In the genomic region with DNA sequence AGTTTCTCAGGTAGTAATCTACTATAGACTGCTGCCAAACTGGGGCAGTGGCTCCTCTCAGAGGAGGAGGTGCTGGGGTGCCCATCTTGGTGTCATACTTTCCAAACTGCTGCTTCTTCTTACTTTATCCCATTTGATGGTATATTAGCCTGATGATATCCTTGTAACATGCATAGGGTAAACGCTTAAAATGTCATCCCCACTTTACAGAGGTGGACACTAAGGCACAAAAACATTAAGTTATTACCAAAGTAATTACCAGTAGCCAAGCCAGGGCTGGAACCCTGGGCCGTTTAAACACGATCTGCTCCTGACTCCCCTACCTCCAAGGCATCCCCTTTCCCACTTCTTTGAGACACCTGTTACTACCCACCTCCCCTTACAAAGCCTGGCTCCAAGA, we compare ENCODE assay signal across 11 cellular contexts. TPM values are rescaled to one million over a fixed set of nuclear protein-coding genes. Genes with fewer than 3 reads are reported as not detected.
DNase-seq lines count a peak whose midpoint lies in the region; ATAC-seq, FAIRE-seq and TF ChIP-seq lines count a peak whose summit lies in the region.
"Had no signal": no experiment of that assay in that cellular context is flagged by ENCODE, and none has a peak within 500 bp of the region (broad histone marks: within the 10 kb centered on the region; RNA-seq: fewer than 3 reads in every experiment).

No MANE protein-coding gene starts in this region.

- H3K36me3 ChIP-seq in ES-I3 (ENCODE audit: insufficient read depth, low read length) (no peaks in the 10 kb centered on the region), iPS-20b (ENCODE audit: insufficient read depth, low read depth, low read length) (no peaks in the 10 kb centered on the region), SJCRH30 (no peaks in the 10 kb centered on the region)
- H3K36me3 ChIP-seq: heart left ventricle had no signal

- H3K4me1 ChIP-seq in A549, result no peaks in the 10 kb centered on the region
- H3K4me1 ChIP-seq in ES-I3 (ENCODE audit: insufficient read depth, low read length), result no peaks in the 10 kb centered on the region
- 0 out of 2 replicates have a peak, but pooled peaks cover 3% of the 10 kb centered on the region for H3K4me1 ChIP-seq in iPS-20b (ENCODE audit: insufficient read depth, low read length)
- H3K4me1 ChIP-seq in SJCRH30, result no peaks in the 10 kb centered on the region

- TF ChIP-seq POLR2A in A549 (IDR thresholded peaks at IDR 0.05; ENCODE audit: low read length), result no peak

- H3K9me3 ChIP-seq in A549 (no peaks in the 10 kb centered on the region), ES-I3 (ENCODE audit: control insufficient read depth, insufficient read depth, low read length) (no peaks in the 10 kb centered on the region), iPS-20b (ENCODE audit: insufficient read depth, low read depth, low read length) (no peaks in the 10 kb centered on the region), SJCRH30 (replicated peaks) (no peaks in the 10 kb centered on the region)
- H3K9me3 ChIP-seq: heart left ventricle, mucosa of descending colon had no signal

- TF ChIP-seq EP300 in A549 (IDR thresholded peaks at IDR 0.05), result no peak

- DNase-seq in A549 (ENCODE audit: low read depth in 1 of 2, low spot score in 1 of 2) (no peak), DMS79 (lab: John Stamatoyannopoulos, UW) (no peak), cerebellar nuclear complex (lab: John Stamatoyannopoulos, UW) (no peak), NCI-H510A treated with DMSO at 0.1 percent for 48 hours (lab: John Stamatoyannopoulos, UW) (no peak), SJCRH30 (no peak)
- DNase-seq in activated CD4-positive, alpha-beta memory T cell treated with anti-CD3 and anti-CD28 coated beads for 36 hours, result no peak
- DNase-seq: activated gamma-delta T cell had no signal

- POLR2A ChIA-PET in A549 (lab: Yijun Ruan, JAX), result no interaction called here
- POLR2A ChIA-PET in activated CD4-positive, alpha-beta memory T cell treated with anti-CD3 and anti-CD28 coated beads for 36 hours (lab: Charles Lee), result no interaction called here

- peaks cover 25% of the 10 kb centered on the region for H3K27me3 Mint-ChIP-seq in activated CD4-positive, alpha-beta memory T cell treated with anti-CD3 and anti-CD28 coated beads for 36 hours

- no peak for FAIRE-seq in A549 (lab: Jason Lieb, UNC)

- no peak overlapping the region for H3K27ac ChIP-seq in A549
- no peak overlapping the region for H3K27ac ChIP-seq in iPS-20b (ENCODE audit: low read length)
- no peak overlapping the region for H3K27ac ChIP-seq in SJCRH30
- H3K27ac ChIP-seq: heart left ventricle had no signal

- H3K9me3 Mint-ChIP-seq in activated CD4-positive, alpha-beta memory T cell treated with anti-CD3 and anti-CD28 coated beads for 36 hours, result no peaks in the 10 kb centered on the region

- peak overlapping the region; percentile 74 for H3K4me3 Mint-ChIP-seq in activated CD4-positive, alpha-beta memory T cell treated with anti-CD3 and anti-CD28 coated beads for 36 hours

- TF ChIP-seq CTCF in A549 (IDR thresholded peaks at IDR 0.05), result no peak

- 22% methylated on average over 3 of the region's 3 CpGs for WGBS in A549 (ENCODE audit: missing lambda C conversion rate)

- no peak overlapping the region for H3K27ac Mint-ChIP-seq in activated CD4-positive, alpha-beta memory T cell treated with anti-CD3 and anti-CD28 coated beads for 36 hours

- peak overlapping the region; percentile 65 for H3K4me2 ChIP-seq in A549

- peaks cover 5% of the 10 kb centered on the region for H3K4me1 Mint-ChIP-seq in activated CD4-positive, alpha-beta memory T cell treated with anti-CD3 and anti-CD28 coated beads for 36 hours (ENCODE audit: low read depth)

- intact Hi-C loops in activated CD4-positive, alpha-beta memory T cell treated with anti-CD3 and anti-CD28 coated beads for 36 hours (cut with micrococcal nuclease), result loop anchor here (1.0 to 10.0 kb wide), 4 partner anchors 15 to 211 kb away; partner anchors contain the start of genes CSNK2A2, GINS3 and MMP15

- TF ChIP-seq RAD21 in A549 (conservative IDR thresholded peaks at IDR 0.05 in 1 of 2, IDR thresholded peaks at IDR 0.05 in 1 of 2), result no peak

- no peaks in the 10 kb centered on the region for H3K27me3 ChIP-seq in iPS-20b (ENCODE audit: insufficient read depth, low read length)
- 0 out of 2 replicates have a peak, but pooled peaks cover 6% of the 10 kb centered on the region for H3K27me3 ChIP-seq in SJCRH30

- H3K9ac ChIP-seq in ES-I3 (ENCODE audit: low read depth, low read length), result peak overlapping the region; percentile 71
- peak overlapping the region; percentile 66; the same call in 1 of the 2 replicates for H3K9ac ChIP-seq in iPS-20b (ENCODE audit: low read depth, low read length)

- H3K36me3 Mint-ChIP-seq in activated CD4-positive, alpha-beta memory T cell treated with anti-CD3 and anti-CD28 coated beads for 36 hours, result no peaks in the 10 kb centered on the region

- no peak for ATAC-seq in A549

- CTCF ChIA-PET in A549 (lab: Yijun Ruan, JAX), result no interaction called here
- CTCF ChIA-PET in activated CD4-positive, alpha-beta memory T cell treated with anti-CD3 and anti-CD28 coated beads for 36 hours (lab: Charles Lee), result interaction anchor here (0.5 to 1.1 kb wide), 3 partner anchors 40 to 391 kb away, joined by 3 to 5 read pairs (median 3); no protein-coding TSS in a partner anchor

- H3K4me3 ChIP-seq in A549, result 0 out of 3 replicates have a peak overlapping the region, but pooled peaks have one; percentile 44
- peak overlapping the region; percentile 79 for H3K4me3 ChIP-seq in iPS-20b (ENCODE audit: low read length)
- no peak overlapping the region for H3K4me3 ChIP-seq in SJCRH30
- H3K4me3 ChIP-seq: mucosa of descending colon had no signal

TF ChIP-seq in A549, 52 proteins besides CTCF, POLR2A, EP300 and RAD21:
- no peak for TF ChIP-seq NFE2L2 (conservative IDR thresholded peaks at IDR 0.05; ENCODE audit: low read length)
- no peak for TF ChIP-seq CBX2 (IDR thresholded peaks at IDR 0.05; ENCODE audit: borderline replicate concordance, low read depth)
- TF ChIP-seq TP53 (CRISPR knock-in tag; IDR thresholded peaks at IDR 0.05), result no peak
- no peak for TF ChIP-seq POLR2AphosphoS2 (conservative IDR thresholded peaks at IDR 0.05; ENCODE audit: low read length)
- TF ChIP-seq CEBPB (IDR thresholded peaks at IDR 0.05), result no peak
- TF ChIP-seq, protein P1, sequence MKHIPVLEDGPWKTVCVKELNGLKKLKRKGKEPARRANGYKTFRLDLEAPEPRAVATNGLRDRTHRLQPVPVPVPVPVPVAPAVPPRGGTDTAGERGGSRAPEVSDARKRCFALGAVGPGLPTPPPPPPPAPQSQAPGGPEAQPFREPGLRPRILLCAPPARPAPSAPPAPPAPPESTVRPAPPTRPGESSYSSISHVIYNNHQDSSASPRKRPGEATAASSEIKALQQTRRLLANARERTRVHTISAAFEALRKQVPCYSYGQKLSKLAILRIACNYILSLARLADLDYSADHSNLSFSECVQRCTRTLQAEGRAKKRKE (CRISPR knock-in tag; IDR thresholded peaks at IDR 0.05; ENCODE audit: low read depth), result no peak
- TF ChIP-seq HOXB5 (CRISPR knock-in tag; IDR thresholded peaks at IDR 0.05), result no peak
- TF ChIP-seq JUNB (IDR thresholded peaks at IDR 0.05), result no peak
- no peak for TF ChIP-seq BCL3 (IDR thresholded peaks at IDR 0.05)
- TF ChIP-seq CHD2 (IDR thresholded peaks at IDR 0.05; ENCODE audit: low read length, partially characterized antibody), result no peak
TF ChIP-seq in A549: peak in this region for 0.

RNA-seq across cellular contexts. Expression of gene CSNK2A2, which starts 37.8 kb away (rescaled TPM):
- 47.6 and 64.3 TPM in 2 replicates for polyA plus RNA-seq in A549 (2011; rRNA removed)
- 25.7 and 26.5 TPM in 2 replicates for polyA plus RNA-seq in A549 (2012; cell fraction: cytosol; rRNA removed)
- 14.6 and 21.9 TPM in 2 replicates for polyA plus RNA-seq in A549 (2012; cell fraction: nucleus; rRNA removed)
- polyA plus RNA-seq in A549 (2017; fragmentation: RNase III; extraction: RNeasy Plus Mini Kit Qiagen cat#74134 plus additional on column Dnase treatment), result 42.5 to 44.3 TPM (median 44.0 TPM) in 3 replicates
- polyA minus RNA-seq in A549 (2011; rRNA and poly(A)+ RNA removed), result 97.5 and 100.0 TPM in 2 replicates
- 10 to 100 TPM; 76.9 to 82.0 TPM for total RNA-seq in activated CD4-positive, alpha-beta memory T cell treated with anti-CD3 and anti-CD28 coated beads for 36 hours
- 73.4 and 77.7 TPM in 2 replicates for total RNA-seq in SJCRH30 (2014; rRNA removed; shearing (Covaris generic))

RNA-seq across cellular contexts. Expression of gene PRSS54, which starts 59.2 kb away (rescaled TPM):
- polyA plus RNA-seq in A549 (2011; rRNA removed) (not detected in 2 replicates), A549 (2017; fragmentation: RNase III; extraction: RNeasy Plus Mini Kit Qiagen cat#74134 plus additional on column Dnase treatment) (not detected in 3 replicates)
- polyA plus RNA-seq in A549 (2012; cell fraction: cytosol; rRNA removed), result not detected in 2 replicates
- polyA plus RNA-seq in A549 (2012; cell fraction: nucleus; rRNA removed), result not detected in 2 replicates
- not detected in 2 replicates for polyA minus RNA-seq in A549 (2011; rRNA and poly(A)+ RNA removed)
- not detected for total RNA-seq in activated CD4-positive, alpha-beta memory T cell treated with anti-CD3 and anti-CD28 coated beads for 36 hours
- not detected in 2 replicates for total RNA-seq in SJCRH30 (2014; rRNA removed; shearing (Covaris generic))
- total RNA-seq: heart left ventricle, mucosa of descending colon had no signal
- polyA plus RNA-seq: heart left ventricle had no signal
